ENCODE assay signal across 8 cellular contexts in genomic region chr11:121112498-121113455, GRCh38. TPM values are rescaled to one million over a fixed set of nuclear protein-coding genes. Genes with fewer than 3 reads are reported as not detected.
DNase-seq lines count a peak whose midpoint lies in the region; ATAC-seq, FAIRE-seq and TF ChIP-seq lines count a peak whose summit lies in the region.

No MANE protein-coding gene starts in this region.

- peaks cover 0 to 12% of the 10 kb centered on the region in 2 experiments; a peak in 3 of 4 replicates for H3K27me3 ChIP-seq in GM12878 (replicated peaks in 1 of 2; ENCODE audit: control insufficient read depth in 2 of 2, insufficient read depth in 2 of 2, low read length in 1 of 2)
- H3K27me3 ChIP-seq in iPS DF 6.9 (ENCODE audit: control insufficient read depth, insufficient read depth, low read length), result 0 out of 2 replicates have a peak, but pooled peaks cover 2% of the 10 kb centered on the region

- peak; percentile 82 for TF ChIP-seq RAD21 in GM12878 (IDR thresholded peaks at IDR 0.05; ENCODE audit: insufficient read depth, low read depth, low read length)

- TF ChIP-seq EP300 in GM12878 (IDR thresholded peaks at IDR 0.05; ENCODE audit: borderline replicate concordance in 1 of 2, control insufficient read depth in 1 of 2, low read depth in 2 of 2, low read length in 2 of 2), result no peak

- ATAC-seq in GM12878 (peak; percentile 95), GM21737 (IDR thresholded peaks at IDR 0.05; ENCODE audit: unreplicated experiment) (no peak)

- no peaks in the 10 kb centered on the region for H3K36me3 ChIP-seq in GM12878 (ENCODE audit: control insufficient read depth in 2 of 2, insufficient read depth in 2 of 2, low read length in 1 of 2)
- H3K36me3 ChIP-seq in iPS DF 6.9 (ENCODE audit: control insufficient read depth, insufficient read depth, low read length), result no peaks in the 10 kb centered on the region

- in situ Hi-C loops in GM12878 (cut with MboI), result no loop called here

- H3K4me1 ChIP-seq in GM12878 (ENCODE audit: control insufficient read depth, insufficient read depth, low read length) (no peaks in the 10 kb centered on the region), iPS DF 6.9 (ENCODE audit: control insufficient read depth, insufficient read depth, low read length) (no peaks in the 10 kb centered on the region)

- intact Hi-C loops in GM12878 (cut with micrococcal nuclease; ENCODE audit: unreplicated experiment), result loop anchor here (1.0 to 10.0 kb wide), 4 partner anchors 80 to 600 kb away; partner anchors contain the start of gene GRIK4

- BruUV-seq in GM12878 (replicated peaks; lab: Mats Ljungman, UMichigan), result no TSS peak

- peak overlapping the region; percentile 39; the same call in 1 of the 2 replicates for H2AFZ ChIP-seq in GM12878 (ENCODE audit: control insufficient read depth, low read depth, low read length)

- POLR2A ChIA-PET in GM12878 (lab: Charles Lee), result no interaction called here

- TF ChIP-seq CTCF in 22Rv1 (IDR thresholded peaks at IDR 0.05), result peak; percentile 79
- TF ChIP-seq CTCF in GM12878 (IDR thresholded peaks at IDR 0.05 in 2 of 3, conservative IDR thresholded peaks at IDR 0.05 in 1 of 3; ENCODE audit: control insufficient read depth in 2 of 3, extremely low read depth in 1 of 3, insufficient read depth in 1 of 3, low read depth in 3 of 3, low read length in 3 of 3), result peak; percentile 56 to 83 (median 66)

- no peak for TF ChIP-seq POLR2A in GM12878 (IDR thresholded peaks at IDR 0.05; ENCODE audit: low read depth, low read length)

- 28% methylated on average over 32 of the region's 32 CpGs for WGBS in GM12878 (ENCODE audit: insufficient coverage, insufficient replicate concordance, low lambda C conversion rate, missing lambda C conversion rate)
- no CpG with 5 or more reads among the region's 32 CpGs for WGBS in iPS DF 6.9 (ENCODE audit: insufficient coverage, insufficient read length)

- FAIRE-seq in RCC 7860 (lab: Jason Lieb, UNC) (no peak), GM12878 (lab: Jason Lieb, UNC) (peak; percentile 71)

- no peak overlapping the region for H3K4me3 ChIP-seq in GM12878
- H3K4me3 ChIP-seq in iPS DF 6.9 (ENCODE audit: low read length), result no peak overlapping the region

- H3K9me3 ChIP-seq in GM12878 (replicated peaks; ENCODE audit: control insufficient read depth, insufficient read depth, low read length) (no peaks in the 10 kb centered on the region), iPS DF 6.9 (ENCODE audit: control insufficient read depth, insufficient read depth, low read length) (no peaks in the 10 kb centered on the region)

- SMC1A ChIA-PET in GM12878 (lab: Charles Lee; ENCODE audit: uncharacterized antibody, unreplicated experiment), result no interaction called here

- H3K27ac ChIP-seq in 22Rv1 (no peak overlapping the region), GM12878 (ENCODE audit: control insufficient read depth, insufficient read depth) (no peak overlapping the region), iPS DF 6.9 (ENCODE audit: low read length) (no peak overlapping the region)

- H3K79me2 ChIP-seq in GM12878 (ENCODE audit: control insufficient read depth, insufficient read depth, low read length), result no peaks in the 10 kb centered on the region

- no peaks in the 10 kb centered on the region for H4K20me1 ChIP-seq in GM12878 (ENCODE audit: control insufficient read depth, insufficient read depth)

- RAD21 ChIA-PET in GM12878 (lab: Charles Lee; ENCODE audit: unreplicated experiment), result interaction anchor here (1.2 to 1.8 kb wide), 2 partner anchors 12 to 184 kb away, joined by 3 to 5 read pairs; no protein-coding TSS in a partner anchor

- CTCF ChIA-PET in GM12878 (lab: Yijun Ruan, JAX), result interaction anchor here (0.9 to 1.5 kb wide), 6 partner anchors 81 to 604 kb away, joined by 3 to 6 read pairs (median 3); no protein-coding TSS in a partner anchor

- no peak overlapping the region for H3K9ac ChIP-seq in GM12878 (ENCODE audit: control insufficient read depth, insufficient read depth, low read length)

- DNase-seq in GM04503 (ENCODE audit: low read depth), result peak; percentile 31
- peak; percentile 80 for DNase-seq in LHCN-M2 (ENCODE audit: low read depth)
- DNase-seq in RCC 7860 (ENCODE audit: low spot score), result peak; percentile 49
- DNase-seq in GM12878 (ENCODE audit: low read depth, low spot score), result no peak
- peak; percentile 68 for DNase-seq in iPS DF 6.9 (ENCODE audit: low read depth, low spot score)
- DNase-seq in smooth muscle cell of the brain vasculature (ENCODE audit: low read depth, low spot score), result peak; percentile 32

- H3K4me2 ChIP-seq in GM12878 (ENCODE audit: control insufficient read depth, insufficient read depth), result no peak overlapping the region

TF ChIP-seq in GM12878, 131 proteins besides CTCF, POLR2A, EP300 and RAD21:
- no peak for TF ChIP-seq NFYA (IDR thresholded peaks at IDR 0.05; ENCODE audit: borderline replicate concordance, low read depth, low read length)
- no peak for TF ChIP-seq KLF5 (IDR thresholded peaks at IDR 0.05; ENCODE audit: partially characterized antibody)
- peak; percentile 65; the same call in 1 of the 2 replicates for TF ChIP-seq SPI1 (IDR thresholded peaks at IDR 0.05; ENCODE audit: borderline replicate concordance, insufficient read depth, low read depth, low read length)
- TF ChIP-seq SMC3 (IDR thresholded peaks at IDR 0.05; ENCODE audit: borderline replicate concordance, low read length), result peak; percentile 58; the same call in 1 of the 2 replicates
- TF ChIP-seq NR2F1 (conservative IDR thresholded peaks at IDR 0.05), result no peak
- no peak for TF ChIP-seq CREB1 (IDR thresholded peaks at IDR 0.05; ENCODE audit: low read depth)
- no peak for TF ChIP-seq HDAC2 (IDR thresholded peaks at IDR 0.05)
- 0 out of 2 replicates have a peak, but pooled peaks have one; percentile 14 for TF ChIP-seq IRF4 (IDR thresholded peaks at IDR 0.05; ENCODE audit: low read depth, low read length)
- TF ChIP-seq YY1 (IDR thresholded peaks at IDR 0.05; ENCODE audit: low read depth, low read length), result 0 out of 2 replicates have a peak, but pooled peaks have one; percentile 24
- TF ChIP-seq SMARCA5 (IDR thresholded peaks at IDR 0.05), result 0 out of 2 replicates have a peak, but pooled peaks have one; percentile 12
- TF ChIP-seq, protein P1, sequence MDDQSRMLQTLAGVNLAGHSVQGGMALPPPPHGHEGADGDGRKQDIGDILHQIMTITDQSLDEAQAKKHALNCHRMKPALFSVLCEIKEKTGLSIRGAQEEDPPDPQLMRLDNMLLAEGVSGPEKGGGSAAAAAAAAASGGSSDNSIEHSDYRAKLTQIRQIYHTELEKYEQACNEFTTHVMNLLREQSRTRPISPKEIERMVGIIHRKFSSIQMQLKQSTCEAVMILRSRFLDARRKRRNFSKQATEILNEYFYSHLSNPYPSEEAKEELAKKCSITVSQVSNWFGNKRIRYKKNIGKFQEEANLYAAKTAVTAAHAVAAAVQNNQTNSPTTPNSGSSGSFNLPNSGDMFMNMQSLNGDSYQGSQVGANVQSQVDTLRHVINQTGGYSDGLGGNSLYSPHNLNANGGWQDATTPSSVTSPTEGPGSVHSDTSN (IDR thresholded peaks at IDR 0.05; ENCODE audit: insufficient replicate concordance, low read depth, low read length), result no peak

RNA-seq across cellular contexts. Expression of gene TECTA, which starts 11.7 kb away (rescaled TPM):
- 0.32 and 0.40 TPM in 2 replicates for total RNA-seq in LHCN-M2 (2014; rRNA removed)
- polyA plus RNA-seq in LHCN-M2 (2012), result 0.16 TPM
- total RNA-seq in GM12878 (2013; cell fraction: nucleolus; rRNA removed), result 0.88 and 0.98 TPM in 2 replicates
- total RNA-seq in GM12878 (2014; rRNA removed), result 0.05 and 0.06 TPM in 2 replicates
- total RNA-seq in GM12878 (2014; rRNA removed; fragmentation: Illumina TruSeq; extraction: Trizol), result 0.04 and 0.05 TPM in 2 replicates
- total RNA-seq in GM12878 (2021), result 0.05 and 0.11 TPM in 2 replicates
- polyA plus RNA-seq in GM12878 (2011; ENCODE audit: low read depth), result 0.08 TPM
- 0.14 and 0.20 TPM in 2 replicates for polyA plus RNA-seq in GM12878 (2011; rRNA removed)
- polyA plus RNA-seq in GM12878 (2011; cell fraction: cytosol; rRNA removed), result 0.23 and 0.30 TPM in 2 replicates
- polyA plus RNA-seq in GM12878 (2011; cell fraction: nucleus; rRNA removed), result 0.67 and 1.0 TPM in 2 replicates
- polyA plus RNA-seq in GM12878 (2012), result 0.07 and 0.10 TPM in 2 replicates
- polyA plus RNA-seq in GM12878 (2014; fragmentation: Illumina TruSeq; extraction: Trizol), result 0.12 and 0.16 TPM in 2 replicates
- under 1 TPM in 1 of 2 experiments, not detected in 1; under 0.01 TPM for polyA plus RNA-seq in GM12878 (2014; fragmentation: Nextera tagmentation; extraction: Ambion mirVana)
- 0.13 and 0.58 TPM in 2 replicates for polyA plus RNA-seq in GM12878 (2014; rRNA removed)
- polyA plus RNA-seq in GM12878 (2016; fragmentation: Nextera tagmentation; extraction: Ambion mirVana), result under 1 TPM; 0.03 to 0.04 TPM
- 0.29 and 0.41 TPM in 2 replicates for polyA minus RNA-seq in GM12878 (2011; rRNA and poly(A)+ RNA removed)
- polyA minus RNA-seq in GM12878 (2011; cell fraction: cytosol; rRNA and poly(A)+ RNA removed), result not detected in 2 replicates
- 0.48 and 0.57 TPM in 2 replicates for polyA minus RNA-seq in GM12878 (2011; cell fraction: nucleus; rRNA and poly(A)+ RNA removed)
